In genomic region chr13:95100525-95101121, GRCh38 we compare ENCODE assay signal across 11 cellular contexts.
A peak's percentile ranks its signal among the peaks of the same experiment; 100 is the strongest.
DNase-seq lines count a peak whose midpoint lies in the region; ATAC-seq and TF ChIP-seq lines count a peak whose summit lies in the region.
"Had no signal": no experiment of that assay in that cellular context is flagged by ENCODE, and none has a peak within 500 bp of the region (broad histone marks: within the 10 kb centered on the region; RNA-seq: fewer than 3 reads in every experiment).

No MANE protein-coding gene starts in this region.

- 93% methylated on average over 6 of the region's 6 CpGs for WGBS in mammary epithelial cell (ENCODE audit: low coverage, missing lambda C conversion rate)

- H3K4me1 ChIP-seq in mammary epithelial cell (ENCODE audit: insufficient read depth, low read length) (no peaks in the 10 kb centered on the region), neural progenitor cell (peaks cover 38% of the 10 kb centered on the region)
- H3K4me1 ChIP-seq: testis had no signal

- H4K20me1 ChIP-seq in mammary epithelial cell (ENCODE audit: insufficient read depth, low read length): no peaks in the 10 kb centered on the region
- H4K20me1 ChIP-seq in neural progenitor cell (ENCODE audit: low read depth): no peaks in the 10 kb centered on the region

- peaks cover 25% of the 10 kb centered on the region for H3K9me3 Mint-ChIP-seq in neural progenitor cell
- H3K9me3 Mint-ChIP-seq: natural killer cell treated with Interleukin-12 subunit alpha and Interleukin-12 subunit beta and Interleukin-15 and Interleukin-18, amount 100 ng/mL, for 72 hours had no signal

- H2AFZ ChIP-seq in mammary epithelial cell (ENCODE audit: low read depth, low read length): no peak overlapping the region
- no peak overlapping the region for H2AFZ ChIP-seq in neural progenitor cell (replicated peaks)

- H3K79me2 ChIP-seq in mammary epithelial cell (ENCODE audit: insufficient read depth, low read length): no peaks in the 10 kb centered on the region
- no peaks in the 10 kb centered on the region for H3K79me2 ChIP-seq in neural progenitor cell (ENCODE audit: low read depth)

- dilution Hi-C loops in mammary epithelial cell (cut with HindIII; ENCODE audit: low sequenced_read_pairs): no loop called here

- H3K9me3 ChIP-seq in mammary epithelial cell (replicated peaks; ENCODE audit: insufficient read depth, low read length): no peaks in the 10 kb centered on the region
- peaks cover 17% of the 10 kb centered on the region for H3K9me3 ChIP-seq in neural progenitor cell (ENCODE audit: low read depth)
- H3K9me3 ChIP-seq: testis had no signal

- H3K27me3 ChIP-seq in mammary epithelial cell (ENCODE audit: insufficient read depth, low read length) (no peaks in the 10 kb centered on the region), neural progenitor cell (no peaks in the 10 kb centered on the region)
- H3K27me3 ChIP-seq: testis had no signal

- H3K27ac Mint-ChIP-seq in neural progenitor cell: peak overlapping the region; percentile 99
- H3K27ac Mint-ChIP-seq: natural killer cell treated with Interleukin-12 subunit alpha and Interleukin-12 subunit beta and Interleukin-15 and Interleukin-18, amount 100 ng/mL, for 72 hours had no signal

- H3K4me3 ChIP-seq in mammary epithelial cell (replicated peaks in 1 of 3; ENCODE audit: insufficient read depth in 1 of 3, low read depth in 2 of 3, low read length in 3 of 3): no peak overlapping the region
- H3K4me3 ChIP-seq in neural progenitor cell: no peak overlapping the region
- H3K4me3 ChIP-seq: testis had no signal

- H3K9ac ChIP-seq in mammary epithelial cell (ENCODE audit: insufficient read depth, low read length) (no peak overlapping the region), neural progenitor cell (no peak overlapping the region)

- intact Hi-C loops in mammary epithelial cell (cut with micrococcal nuclease): no loop called here
- intact Hi-C loops in left ventricle myocardium superior (cut with micrococcal nuclease): no loop called here

- H3K4me3 Mint-ChIP-seq in neural progenitor cell: peak overlapping the region; percentile 65
- H3K4me3 Mint-ChIP-seq: natural killer cell treated with Interleukin-12 subunit alpha and Interleukin-12 subunit beta and Interleukin-15 and Interleukin-18, amount 100 ng/mL, for 72 hours had no signal

- no peak for TF ChIP-seq CTCF in mammary epithelial cell (conservative IDR thresholded peaks at IDR 0.05 in 1 of 2, IDR thresholded peaks at IDR 0.05 in 1 of 2; ENCODE audit: extremely low read depth in 1 of 2, insufficient read depth in 1 of 2, low read depth in 1 of 2, low read length in 2 of 2)
- TF ChIP-seq CTCF in neural progenitor cell (IDR thresholded peaks at IDR 0.05): no peak

- ATAC-seq in left ventricle myocardium superior: no peak
- ATAC-seq: natural killer cell treated with Interleukin-12 subunit alpha and Interleukin-12 subunit beta and Interleukin-15 and Interleukin-18, amount 100 ng/mL, for 72 hours had no signal

- peaks cover 45% of the 10 kb centered on the region for H3F3A ChIP-seq in neural progenitor cell (ENCODE audit: low read depth)

- peaks cover 18% of the 10 kb centered on the region for H3K36me3 Mint-ChIP-seq in neural progenitor cell

- CTCF ChIA-PET in mammary epithelial cell (lab: Charles Lee; ENCODE audit: low non-redundant PET): no interaction called here

- H3K27me3 Mint-ChIP-seq in neural progenitor cell (ENCODE audit: insufficient read depth, low read depth): no peaks in the 10 kb centered on the region
- H3K27me3 Mint-ChIP-seq: natural killer cell treated with Interleukin-12 subunit alpha and Interleukin-12 subunit beta and Interleukin-15 and Interleukin-18, amount 100 ng/mL, for 72 hours had no signal

- peaks cover 28% of the 10 kb centered on the region for H3K4me1 Mint-ChIP-seq in neural progenitor cell

- H3K36me3 ChIP-seq in mammary epithelial cell (ENCODE audit: insufficient read depth, low read length) (no peaks in the 10 kb centered on the region), neural progenitor cell (peaks cover 14% of the 10 kb centered on the region)

- DNase-seq in GM04504 (ENCODE audit: low read depth) (peak; percentile 14), LoVo (ENCODE audit: low spot score) (peak; percentile 67), mammary epithelial cell (peak; percentile 64), neural progenitor cell (ENCODE audit: low spot score) (peak; percentile 63), left ventricle myocardium superior (no peak)
- DNase-seq in effector CD4-positive, alpha-beta T cell: no peak
- no peak for DNase-seq in stimulated activated CD8-positive, alpha-beta memory T cell treated with anti-CD3 and anti-CD28 coated beads, Interleukin-4, amount 100 ng/mL, for 48 hours
- no peak for DNase-seq in stimulated activated CD4-positive, alpha-beta T cell treated with anti-CD3 and anti-CD28 coated beads, Interleukin-4, amount 100 ng/mL, for 24 hours
- DNase-seq: NCI-H510A treated with DMSO at 0.1 percent for 48 hours, testis had no signal

- in situ Hi-C loops in mammary epithelial cell (cut with MboI; ENCODE audit: low sequenced_read_pairs in 2 of 2): no loop called here

- H3K27ac ChIP-seq in mammary epithelial cell (ENCODE audit: insufficient read depth, low read depth, low read length): no peak overlapping the region
- H3K27ac ChIP-seq in neural progenitor cell: peak overlapping the region; percentile 87
- H3K27ac ChIP-seq: testis had no signal

- H3K4me2 ChIP-seq in mammary epithelial cell (ENCODE audit: insufficient read depth, low read depth, low read length) (no peak overlapping the region), neural progenitor cell (peak overlapping the region; percentile 64)

- BruUV-seq in mammary epithelial cell (replicated peaks; lab: Mats Ljungman, UMichigan): no TSS peak

Comparison
In these comparisons a context has a peak if more than half of its experiments do, and no peak if none do; other contexts are left out.
1. DNase-seq: peak in GM04504 (single experiment), LoVo (single experiment), mammary epithelial cell (single experiment) and neural progenitor cell (single experiment); none in left ventricle myocardium superior (single experiment), effector CD4-positive, alpha-beta T cell (single experiment), stimulated activated CD8-positive, alpha-beta memory T cell treated with anti-CD3 and anti-CD28 coated beads, Interleukin-4, amount 100 ng/mL, for 48 hours (single experiment) and stimulated activated CD4-positive, alpha-beta T cell treated with anti-CD3 and anti-CD28 coated beads, Interleukin-4, amount 100 ng/mL, for 24 hours (single experiment).